17 cellular contexts compared by ENCODE assay signal in the genomic region with DNA sequence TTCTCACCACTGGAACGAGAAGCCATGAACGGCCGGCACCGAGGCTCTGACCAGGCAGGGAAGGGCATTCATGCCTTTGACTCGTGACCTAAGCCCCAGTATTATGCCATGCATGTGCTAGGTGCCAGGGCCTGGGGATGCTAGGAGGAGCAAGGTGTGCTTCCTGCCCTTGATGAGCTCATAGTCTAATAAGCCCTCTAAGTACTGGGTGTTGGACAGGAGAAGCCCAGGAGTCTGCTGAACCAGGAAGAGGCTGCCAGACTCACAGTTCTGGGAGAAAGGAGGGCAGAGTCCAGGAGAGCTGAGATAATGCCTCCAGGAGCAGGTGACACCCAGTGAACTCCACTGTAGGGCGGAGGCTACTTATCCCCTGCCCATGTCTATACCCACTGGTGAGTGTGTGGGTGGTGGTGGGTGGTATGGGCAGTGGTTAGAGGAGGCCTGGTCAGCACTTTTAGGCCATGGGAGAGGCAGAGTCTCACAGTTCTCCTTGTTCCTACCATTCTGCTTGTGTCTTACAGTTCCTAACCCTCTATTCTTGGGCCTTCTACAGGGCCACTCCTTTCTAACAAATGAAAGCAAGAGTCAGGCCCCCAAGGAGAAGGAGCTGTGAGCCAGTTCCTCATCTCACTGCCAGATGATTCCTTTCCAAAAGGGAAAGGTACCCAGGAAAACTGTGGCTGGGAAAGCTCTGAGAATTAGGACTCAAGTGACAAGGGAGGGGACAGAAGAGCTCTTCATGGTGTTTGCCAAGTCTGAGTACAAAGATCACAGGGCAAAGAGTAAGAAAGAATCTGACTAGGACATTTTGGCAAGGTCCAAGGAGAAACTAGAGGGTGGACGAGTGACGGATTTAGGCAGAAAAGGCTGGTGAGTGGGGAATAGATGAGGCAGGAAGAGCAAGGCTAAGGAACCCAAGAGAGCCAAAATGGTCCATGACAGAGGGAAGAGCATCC. TPM values are rescaled to one million over a fixed set of nuclear protein-coding genes. Genes with fewer than 3 reads are reported as not detected.
DNase-seq lines count a peak whose midpoint lies in the region; ATAC-seq, FAIRE-seq and TF ChIP-seq lines count a peak whose summit lies in the region.
"Had no signal": no experiment of that assay in that cellular context is flagged by ENCODE, and none has a peak within 500 bp of the region (broad histone marks: within the 10 kb centered on the region; RNA-seq: fewer than 3 reads in every experiment).

No MANE protein-coding gene starts in this region.

- peak; percentile 38 for DNase-seq in DMS53 treated with DMSO at 0.1 percent for 48 hours (lab: John Stamatoyannopoulos, UW; ENCODE audit: unreplicated experiment)
- DNase-seq in body of pancreas, result peak in 2 of 4 donors; percentile 52 to 64
- DNase-seq in left lobe of liver (ENCODE audit: low spot score), result no peak
- DNase-seq in pancreas, result no peak
- no peak for DNase-seq in KG1 (lab: John Stamatoyannopoulos, UW)
- DNase-seq in occipital lobe (lab: John Stamatoyannopoulos, UW), result no peak
- no peak for DNase-seq in DMS114 treated with DMSO at 0.1 percent for 48 hours (lab: John Stamatoyannopoulos, UW; ENCODE audit: unreplicated experiment)
- no peak for DNase-seq in T-helper 1 cell
- DNase-seq: CD4-positive, CD25-positive, alpha-beta regulatory T cell; DMS79; Kasumi-1; NCI-H1105; NCI-H1694; NCI-H510A treated with DMSO at 0.1 percent for 48 hours; SIG-M5 had no signal

- TF ChIP-seq CTCF in body of pancreas (IDR thresholded peaks at IDR 0.05) (no peak), pancreas (IDR thresholded peaks at IDR 0.05) (no peak)

- WGBS in body of pancreas, 2 donors, result 76 to 87% methylated on average over 8 of the region's 8 CpGs
- WGBS in pancreas, 2 donors, result 78 to 79% methylated on average over 8 of the region's 8 CpGs

- H3K9me3 ChIP-seq in body of pancreas, result no peaks in the 10 kb centered on the region
- H3K9me3 ChIP-seq in pancreas, result no peaks in the 10 kb centered on the region

- no peak overlapping the region for H3K4me3 ChIP-seq in body of pancreas
- H3K4me3 ChIP-seq in pancreas, result no peak overlapping the region
- H3K4me3 ChIP-seq: GM23338 had no signal

- TF ChIP-seq POLR2A in body of pancreas (IDR thresholded peaks at IDR 0.05), result no peak

- ATAC-seq in body of pancreas (peak; percentile 43), left lobe of liver (peak; percentile 27), pancreas (peak; percentile 27 to 48 (median 45))
- ATAC-seq: GM23338 had no signal

- H3K27ac ChIP-seq in body of pancreas (peak overlapping the region in 2 of 4 donors; percentile 10 to 12), pancreas (no peak overlapping the region)

- H3K27me3 ChIP-seq in body of pancreas (no peaks in the 10 kb centered on the region), pancreas (no peaks in the 10 kb centered on the region)

- intact Hi-C loops in body of pancreas (cut with DNase I) (loop anchor here (10.0 kb wide), 1 partner anchor 59 kb away; no protein-coding TSS in a partner anchor), pancreas (cut with DNase I) (loop anchor here in 1 of 3 donors (10.0 kb wide), 1 partner anchor 81 kb away; no protein-coding TSS in a partner anchor)

- H3K36me3 ChIP-seq in body of pancreas (replicated peaks in 1 of 2; ENCODE audit: insufficient read depth in 1 of 2, low read depth in 2 of 2) (no peaks in the 10 kb centered on the region), pancreas (no peaks in the 10 kb centered on the region)

- peaks cover 8% of the 10 kb centered on the region for H3K4me1 ChIP-seq in body of pancreas
- no peaks in the 10 kb centered on the region for H3K4me1 ChIP-seq in pancreas

- FAIRE-seq in pancreas (lab: Jason Lieb, UNC), result no peak
- FAIRE-seq: RCC 7860 had no signal

RNA-seq across cellular contexts. Expression of a gene that starts 3.6 kb away (rescaled TPM):
- total RNA-seq in body of pancreas, result 10 to 100 TPM; 14.8 to 24.1 TPM
- total RNA-seq in left lobe of liver, result 26.3 TPM
- total RNA-seq in pancreas, result 10 to 100 TPM; 17.8 to 30.5 (median 22.6) TPM
- polyA plus RNA-seq in pancreas, result 10 to 100 TPM in 1 of 2 donors, 1 to 10 TPM in 1; 8.2 to 20.4 TPM
- total RNA-seq in occipital lobe, result 68.2 TPM
